Comparison of ENCODE assay signal across 9 cellular contexts in genomic region chr22:41919357-41920224, GRCh38. TPM values are rescaled to one million over a fixed set of nuclear protein-coding genes. Genes with fewer than 3 reads are reported as not detected.
DNase-seq lines count a peak whose midpoint lies in the region; ATAC-seq, FAIRE-seq and TF ChIP-seq lines count a peak whose summit lies in the region.
"Had no signal": no experiment of that assay in that cellular context is flagged by ENCODE, and none has a peak within 500 bp of the region (broad histone marks: within the 10 kb centered on the region; RNA-seq: fewer than 3 reads in every experiment).

No MANE protein-coding gene starts in this region.

- H3K36me3 ChIP-seq in H1 (ENCODE audit: control insufficient read depth in 2 of 4, insufficient read depth in 4 of 4, low read length in 3 of 4) (no peaks in the 10 kb centered on the region; a peak in 1 of 8 replicates), tibial artery (no peaks in the 10 kb centered on the region)

- POLR2A ChIA-PET in H1 (lab: Charles Lee; ENCODE audit: partially characterized antibody) = interaction anchor here (0.8 to 3.4 kb wide), 11 partner anchors 9 to 119 kb away, joined by 3 to 19 read pairs (median 5); partner anchors contain the start of genes CCDC134, CENPM and SREBF2

- TF ChIP-seq CTCF in H1 (IDR thresholded peaks at IDR 0.05; ENCODE audit: control extremely low read depth in 1 of 3, insufficient read depth in 1 of 3, low read depth in 1 of 3, low read length in 3 of 3) = no peak
- TF ChIP-seq CTCF in tibial artery (IDR thresholded peaks at IDR 0.05) = no peak

- H3K9me3 ChIP-seq in H1 (ENCODE audit: insufficient read depth in 2 of 2, low read depth in 1 of 2, low read length in 1 of 2) (no peaks in the 10 kb centered on the region), tibial artery (no peaks in the 10 kb centered on the region)

- intact Hi-C loops in tibial artery (cut with DNase I; ENCODE audit: low total_unique reads) = no loop called here

- no peak for TF ChIP-seq EP300 in H1 (IDR thresholded peaks at IDR 0.05; ENCODE audit: borderline replicate concordance in 1 of 2, low read depth in 2 of 2, low read length in 2 of 2)

- H3K27ac ChIP-seq in H1 (ENCODE audit: low read depth, low read length) (no peak overlapping the region), tibial artery (no peak overlapping the region)

- H3K9ac ChIP-seq in H1 (replicated peaks in 1 of 4; ENCODE audit: extremely low read depth in 1 of 4, low read depth in 3 of 4, low read length in 3 of 4) = peak overlapping the region in 1 of 4 experiments; percentile 14; a peak in 2 of 7 replicates

- no peak overlapping the region; the same call in 1 of the 2 replicates for H2BK12ac ChIP-seq in H1 (ENCODE audit: low read depth, low read length)

- peak overlapping the region; percentile 66; the same call in 1 of the 2 replicates for H2BK5ac ChIP-seq in H1 (ENCODE audit: low read depth, low read length)

- no peaks in the 10 kb centered on the region for H3K79me1 ChIP-seq in H1 (ENCODE audit: low read depth, low read length)

- peak overlapping the region; percentile 69 to 86 for H3K4me2 ChIP-seq in H1 (ENCODE audit: insufficient read depth in 1 of 2, low read depth in 2 of 2, low read length in 2 of 2)

- H3K4me1 ChIP-seq in H1 (replicated peaks in 1 of 4; ENCODE audit: control insufficient read depth in 3 of 4, insufficient read depth in 4 of 4, low read length in 3 of 4) (peaks cover 0 to 18% (median 8%) of the 10 kb centered on the region in 4 experiments; a peak in 5 of 7 replicates), tibial artery (peaks cover 0 to 35% (median 26%) of the 10 kb centered on the region in 4 donors)

- 5% methylated on average over 36 of the region's 62 CpGs; no CpG with 5 or more reads in 1 of the 2 experiments for WGBS in H1 (ENCODE audit: extremely low coverage in 1 of 2, insufficient coverage in 1 of 2, insufficient read length in 1 of 2, insufficient replicate concordance in 2 of 2, low coverage in 1 of 2, low lambda C conversion rate in 2 of 2, missing lambda C conversion rate in 1 of 2), 2 experiments

- H3K4ac ChIP-seq in H1 (replicated peaks; ENCODE audit: insufficient read length, low read depth, low read length) = no peak overlapping the region

- FAIRE-seq in H1 (lab: Jason Lieb, UNC) = no peak

- peak overlapping the region; percentile 28; the same call in 1 of the 2 replicates for H2AFZ ChIP-seq in H1 (ENCODE audit: low read length)

- peak; percentile 82 for DNase-seq in activated effector memory CD4-positive, alpha-beta T cell treated with anti-CD3 and anti-CD28 coated beads, Interleukin-2, amount 50 U/mL, for 16 hours
- no peak for DNase-seq in activated effector memory CD4-positive, alpha-beta T cell treated with Interleukin-2 at 50 U/mL for 16 hours
- DNase-seq in T-helper 9 cell (peak; percentile 16), H1 (ENCODE audit: low read depth in 1 of 2, low spot score in 2 of 2) (peak; percentile 72 to 98), midbrain (lab: John Stamatoyannopoulos, UW) (peak; percentile 8), tibial artery (no peak), UCSD-AML1 (lab: John Stamatoyannopoulos, UW; ENCODE audit: unreplicated experiment) (no peak)

- no peak overlapping the region for H4K91ac ChIP-seq in H1 (replicated peaks; ENCODE audit: insufficient read length, low read length)

- no peak for TF ChIP-seq RAD21 in H1 (IDR thresholded peaks at IDR 0.05 in 1 of 2, conservative IDR thresholded peaks at IDR 0.05 in 1 of 2; ENCODE audit: low read depth in 2 of 2, low read length in 2 of 2)

- H4K20me1 ChIP-seq in H1 (replicated peaks in 1 of 2; ENCODE audit: control insufficient read depth in 1 of 2, insufficient read depth in 2 of 2, low read length in 2 of 2) = peaks cover 0 to 12% of the 10 kb centered on the region in 2 experiments

- ATAC-seq in HG02943 (IDR thresholded peaks at IDR 0.05; ENCODE audit: low read depth, unreplicated experiment) = peak; percentile 47

- H3K18ac ChIP-seq in H1 (ENCODE audit: extremely low read depth, low read length) = peak overlapping the region; percentile 95

- peak in 1 of 2 experiments; percentile 36; a peak in 1 of 3 replicates for TF ChIP-seq POLR2A in H1 (IDR thresholded peaks at IDR 0.05; ENCODE audit: control extremely low read depth in 1 of 2, low read depth in 2 of 2, low read length in 2 of 2)

- H4K5ac ChIP-seq in H1 (ENCODE audit: insufficient read length, low read depth, low read length) = no peak overlapping the region

- H3K27me3 ChIP-seq in H1 (replicated peaks in 1 of 4; ENCODE audit: control insufficient read depth in 3 of 4, extremely low read depth in 1 of 4, insufficient read depth in 3 of 4, low read length in 3 of 4) = peaks cover 30 to 82% (median 72%) of the 10 kb centered on the region in 4 experiments
- H3K27me3 ChIP-seq in tibial artery = peaks cover 0 to 76% of the 10 kb centered on the region in 2 donors

- H3K79me2 ChIP-seq in H1 (ENCODE audit: control insufficient read depth in 1 of 2, insufficient read depth in 2 of 2, low read length in 2 of 2) = no peaks in the 10 kb centered on the region

- no peak overlapping the region for H2BK20ac ChIP-seq in H1 (ENCODE audit: low read length)

- H3K14ac ChIP-seq in H1 (ENCODE audit: insufficient read length) = no peak overlapping the region

- H3K4me3 ChIP-seq in H1 (ENCODE audit: extremely low read depth in 1 of 4, insufficient read depth in 2 of 4, low read depth in 3 of 4, low read length in 4 of 4) (peak overlapping the region; percentile 33 to 67 (median 34)), tibial artery (peak overlapping the region; percentile 42 to 54)

- no peak overlapping the region for H4K8ac ChIP-seq in H1 (ENCODE audit: extremely low read depth, insufficient read depth, low read length)

- no peak overlapping the region for H3K23ac ChIP-seq in H1 (ENCODE audit: insufficient read length)

- no peak overlapping the region for H3K56ac ChIP-seq in H1 (replicated peaks; ENCODE audit: insufficient read length, low read depth, low read length)

- H2AK5ac ChIP-seq in H1 (ENCODE audit: low read depth, low read length) = no peak overlapping the region

- H2BK120ac ChIP-seq in H1 (replicated peaks; ENCODE audit: low read depth, low read length) = no peak overlapping the region

- CTCF ChIA-PET in H1 (lab: Charles Lee; ENCODE audit: partially characterized antibody) = interaction anchor here (0.9 to 2.1 kb wide), 2 partner anchors 12 to 21 kb away, joined by 3 to 4 read pairs; no protein-coding TSS in a partner anchor

- peak overlapping the region; percentile 40; the same call in 1 of the 2 replicates for H2BK15ac ChIP-seq in H1 (ENCODE audit: low read length)

- H3K23me2 ChIP-seq in H1 (ENCODE audit: low read depth, low read length) = peaks cover 8% of the 10 kb centered on the region; the same call in 1 of the 2 replicates

TF ChIP-seq in H1, 55 proteins besides CTCF, POLR2A, EP300 and RAD21 (continues in another document):
- TF ChIP-seq KDM4A (IDR thresholded peaks at IDR 0.05; ENCODE audit: low read depth, low read length, severe bottlenecking) (peak; percentile 76), RBBP5 (IDR thresholded peaks at IDR 0.05; ENCODE audit: borderline replicate concordance, low read depth, low read length) (peak; percentile 26; the same call in 1 of the 2 replicates), SP2 (IDR thresholded peaks at IDR 0.05; ENCODE audit: low read length) (no peak), POLR2AphosphoS5 (IDR thresholded peaks at IDR 0.05; ENCODE audit: low read depth, low read length) (0 out of 2 replicates have a peak, but pooled peaks have one; percentile 18), SIX5 (IDR thresholded peaks at IDR 0.05; ENCODE audit: low read depth, low read length) (no peak), HDAC2 (IDR thresholded peaks at IDR 0.05; ENCODE audit: borderline replicate concordance in 1 of 2, low read depth in 2 of 2, low read length in 2 of 2) (no peak; a peak in 1 of 4 replicates)

RNA-seq across cellular contexts. Expression of gene SHISA8, which starts 4.7 kb away (rescaled TPM):
- 0.89 and 0.90 TPM in 2 replicates for total RNA-seq in H1 (2021; fragmentation: NEBNext Ultra II Directional; extraction: Animal tissue kit (Norgen Biotek cat#: 25700))
- polyA plus RNA-seq in H1 (2011; rRNA removed) = 0.14 and 0.35 TPM in 2 replicates
- polyA plus RNA-seq in H1 (2011; cell fraction: cytosol; rRNA removed) = 0.39 TPM
- polyA plus RNA-seq in H1 (2011; cell fraction: nucleus; rRNA removed) = 2.4 TPM
- 0.39 to 0.50 TPM in 2 of 4 replicates, not detected in the others for polyA plus RNA-seq in H1 (2012, experiment 1 of 2)
- polyA plus RNA-seq in H1 (2012, experiment 2 of 2) = not detected
- 0.73 TPM for polyA plus RNA-seq in H1 (2013, experiment 1 of 2)
- polyA plus RNA-seq in H1 (2013, experiment 2 of 2) = 0.59 TPM
- polyA minus RNA-seq in H1 (2011; rRNA and poly(A)+ RNA removed) = not detected in 2 replicates
- not detected for polyA minus RNA-seq in H1 (2011; cell fraction: cytosol; rRNA and poly(A)+ RNA removed)
- 0.70 TPM for polyA minus RNA-seq in H1 (2011; cell fraction: nucleus; rRNA and poly(A)+ RNA removed)
- total RNA-seq: glomerular endothelial cell had no signal

RNA-seq across cellular contexts. Expression of gene TNFRSF13C, which starts 7.0 kb away (rescaled TPM):
- 1.8 and 2.0 TPM in 2 replicates for total RNA-seq in H1 (2021; fragmentation: NEBNext Ultra II Directional; extraction: Animal tissue kit (Norgen Biotek cat#: 25700))
- 1.4 TPM in 2 replicates for polyA plus RNA-seq in H1 (2011; rRNA removed)
- polyA plus RNA-seq in H1 (2011; cell fraction: cytosol; rRNA removed) = 1.00 TPM
- 4.9 TPM for polyA plus RNA-seq in H1 (2011; cell fraction: nucleus; rRNA removed)
- polyA plus RNA-seq in H1 (2012, experiment 1 of 2) = 1.0 to 1.8 TPM (median 1.3 TPM) in 4 replicates
- polyA plus RNA-seq in H1 (2012, experiment 2 of 2) = 0.73 TPM
- 1.6 TPM for polyA plus RNA-seq in H1 (2013, experiment 1 of 2)
- polyA plus RNA-seq in H1 (2013, experiment 2 of 2) = 1.6 TPM
- 0.83 and 1.5 TPM in 2 replicates for polyA minus RNA-seq in H1 (2011; rRNA and poly(A)+ RNA removed)
- 1.2 TPM for polyA minus RNA-seq in H1 (2011; cell fraction: cytosol; rRNA and poly(A)+ RNA removed)
- polyA minus RNA-seq in H1 (2011; cell fraction: nucleus; rRNA and poly(A)+ RNA removed) = 1.6 TPM
- total RNA-seq: glomerular endothelial cell had no signal

RNA-seq across cellular contexts. Expression of gene CENPM, which starts 27.4 kb away (rescaled TPM):
- 30.0 and 32.0 TPM in 2 replicates for total RNA-seq in H1 (2021; fragmentation: NEBNext Ultra II Directional; extraction: Animal tissue kit (Norgen Biotek cat#: 25700))
- polyA plus RNA-seq in H1 (2011; rRNA removed) = 80.4 and 94.6 TPM in 2 replicates
- 68.6 TPM for polyA plus RNA-seq in H1 (2011; cell fraction: cytosol; rRNA removed)
- polyA plus RNA-seq in H1 (2011; cell fraction: nucleus; rRNA removed) = 146 TPM
- 22.9 to 58.2 TPM (median 53.9 TPM) in 4 replicates for polyA plus RNA-seq in H1 (2012, experiment 1 of 2)
- 81.1 TPM for polyA plus RNA-seq in H1 (2012, experiment 2 of 2)
- 54.0 TPM for polyA plus RNA-seq in H1 (2013, experiment 1 of 2)
- polyA plus RNA-seq in H1 (2013, experiment 2 of 2) = 50.9 TPM
- polyA minus RNA-seq in H1 (2011; rRNA and poly(A)+ RNA removed) = 43.8 and 44.6 TPM in 2 replicates
- 29.3 TPM for polyA minus RNA-seq in H1 (2011; cell fraction: cytosol; rRNA and poly(A)+ RNA removed)
- 48.6 TPM for polyA minus RNA-seq in H1 (2011; cell fraction: nucleus; rRNA and poly(A)+ RNA removed)

RNA-seq across cellular contexts. Expression of gene SEPTIN3, which starts 49.7 kb away (rescaled TPM):
- 38.9 and 39.1 TPM in 2 replicates for total RNA-seq in H1 (2021; fragmentation: NEBNext Ultra II Directional; extraction: Animal tissue kit (Norgen Biotek cat#: 25700))
- 39.7 and 52.9 TPM in 2 replicates for polyA plus RNA-seq in H1 (2011; rRNA removed)
- polyA plus RNA-seq in H1 (2011; cell fraction: cytosol; rRNA removed) = 49.5 TPM
- 42.1 TPM for polyA plus RNA-seq in H1 (2011; cell fraction: nucleus; rRNA removed)
- polyA plus RNA-seq in H1 (2012, experiment 1 of 2) = 45.3 to 51.2 TPM (median 49.0 TPM) in 4 replicates
- polyA plus RNA-seq in H1 (2012, experiment 2 of 2) = 25.0 TPM
- polyA plus RNA-seq in H1 (2013, experiment 1 of 2) = 20.4 TPM
- 21.2 TPM for polyA plus RNA-seq in H1 (2013, experiment 2 of 2)
- 66.0 and 66.2 TPM in 2 replicates for polyA minus RNA-seq in H1 (2011; rRNA and poly(A)+ RNA removed)
- polyA minus RNA-seq in H1 (2011; cell fraction: cytosol; rRNA and poly(A)+ RNA removed) = 28.8 TPM
- polyA minus RNA-seq in H1 (2011; cell fraction: nucleus; rRNA and poly(A)+ RNA removed) = 22.9 TPM

Comparison
In these comparisons a context has a peak if more than half of its experiments do, and no peak if none do; other contexts are left out.
1. DNase-seq: peak in activated effector memory CD4-positive, alpha-beta T cell treated with anti-CD3 and anti-CD28 coated beads, Interleukin-2, amount 50 U/mL, for 16 hours (single experiment), T-helper 9 cell (single experiment), H1 (2 of 2) and midbrain (single experiment); none in activated effector memory CD4-positive, alpha-beta T cell treated with Interleukin-2 at 50 U/mL for 16 hours (single experiment), tibial artery (0 of 2) and UCSD-AML1 (single experiment).